In genomic region chr20:19969507-19970255, GRCh38 we compare ENCODE assay signal across 1 cellular context.
TF ChIP-seq lines count a peak whose summit lies in the region.

No MANE protein-coding gene starts in this region.

TF ChIP-seq in HepG2, 621 proteins besides CTCF, POLR2A, EP300 and RAD21 (continued from another document):
- peak; percentile 96 for TF ChIP-seq MNT (IDR thresholded peaks at IDR 0.05)
- no peak for TF ChIP-seq NFE2L1 (CRISPR knock-in tag; IDR thresholded peaks at IDR 0.05; ENCODE audit: borderline replicate concordance)
